ENCODE assay signal across 8 cellular contexts in the genomic region with DNA sequence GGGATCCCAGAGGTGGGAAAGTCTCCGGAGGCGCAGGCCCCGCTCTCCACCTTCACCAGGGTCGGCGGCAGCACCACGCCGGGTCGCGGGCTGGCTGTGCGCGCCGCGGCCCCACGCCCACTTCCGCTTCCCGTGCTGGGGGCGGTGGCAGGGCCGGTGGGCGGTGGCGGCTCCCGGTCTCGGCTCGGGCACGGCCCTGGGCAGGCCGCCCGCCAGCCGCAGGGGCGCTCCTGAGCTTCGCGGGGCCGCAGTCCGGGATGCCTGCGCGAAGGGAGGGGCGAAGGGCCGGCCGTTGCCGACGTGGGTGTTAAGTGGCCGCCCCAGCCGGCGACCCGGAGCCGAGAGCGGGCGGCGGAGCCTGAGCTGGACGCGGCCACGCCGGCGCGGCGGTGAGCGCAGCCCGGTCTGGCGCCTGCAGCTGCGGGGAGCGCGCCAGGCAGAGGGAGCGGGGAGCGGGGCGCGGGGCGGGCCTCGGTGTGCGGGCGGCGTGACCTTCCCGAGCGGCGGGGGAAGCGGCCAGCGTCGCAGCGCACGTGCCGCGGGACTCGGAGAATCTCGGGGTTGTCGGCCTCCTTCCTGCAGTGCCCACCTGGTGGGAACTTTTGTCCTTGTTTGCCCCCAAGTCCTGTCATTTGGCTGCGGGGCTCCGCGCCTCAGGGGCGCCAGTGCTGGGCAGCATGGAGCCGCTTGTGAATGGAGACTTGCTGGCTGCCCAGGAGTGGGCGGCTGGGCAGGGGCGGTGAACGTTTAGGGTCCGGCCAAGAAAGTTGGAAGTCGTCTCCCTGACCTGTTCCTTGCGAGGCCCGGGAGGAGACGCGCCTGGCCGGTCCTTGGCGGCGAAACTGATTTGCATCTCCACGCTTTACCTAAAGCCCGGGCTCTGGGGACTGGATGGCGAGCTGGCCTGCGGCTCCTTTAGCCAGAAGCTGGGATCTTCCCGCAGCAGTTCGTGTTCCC. TPM values are rescaled to one million over a fixed set of nuclear protein-coding genes. Genes with fewer than 3 reads are reported as not detected.
DNase-seq lines count a peak whose midpoint lies in the region; ATAC-seq, FAIRE-seq and TF ChIP-seq lines count a peak whose summit lies in the region.

A gene (plus strand): TSS at position 337 of the 957 bp plus-strand sequence. CDS start 3,616 bp downstream, outside the sequence.

- intact Hi-C loops in mammary epithelial cell (cut with micrococcal nuclease): loop anchor here (2.0 kb wide), 1 partner anchor 131 kb away; no protein-coding TSS in a partner anchor

- H3K79me2 ChIP-seq in mammary epithelial cell (ENCODE audit: insufficient read depth, low read length): peaks cover 32% of the 10 kb centered on the region

- peak within 1 kb of the TSS; percentile 79 to 99 (median 89) for H3K4me3 ChIP-seq in mammary epithelial cell (replicated peaks in 1 of 3; ENCODE audit: insufficient read depth in 1 of 3, low read depth in 2 of 3, low read length in 3 of 3)
- peak within 1 kb of the TSS; percentile 49 to 75 for H3K4me3 ChIP-seq in small intestine (ENCODE audit: low read depth in 1 of 2, low read length in 2 of 2)

- dilution Hi-C loops in mammary epithelial cell (cut with HindIII; ENCODE audit: low sequenced_read_pairs): no loop called here

- peak within 1 kb of the TSS; percentile 80 for H3K9ac ChIP-seq in mammary epithelial cell (ENCODE audit: insufficient read depth, low read length)

- peak; percentile 91 for ATAC-seq in HG02763 (IDR thresholded peaks at IDR 0.05; ENCODE audit: unreplicated experiment)

- H3K4me2 ChIP-seq in mammary epithelial cell (ENCODE audit: insufficient read depth, low read depth, low read length): peak within 1 kb of the TSS; percentile 98

- 1% methylated on average over 11 of the region's 105 CpGs for WGBS in mammary epithelial cell (ENCODE audit: low coverage, missing lambda C conversion rate)
- 1 to 2% (median 2%) methylated on average over 77 to 105 of the region's 105 CpGs for WGBS in small intestine, 3 donors

- H3K36me3 ChIP-seq in mammary epithelial cell (ENCODE audit: insufficient read depth, low read length): peaks cover 2% of the 10 kb centered on the region
- no peaks in the 10 kb centered on the region for H3K36me3 ChIP-seq in small intestine (ENCODE audit: control insufficient read depth in 2 of 2, insufficient read depth in 2 of 2, low read length in 2 of 2)

- CTCF ChIA-PET in mammary epithelial cell (lab: Charles Lee; ENCODE audit: low non-redundant PET): no interaction called here

- H3K9me3 ChIP-seq in mammary epithelial cell (replicated peaks; ENCODE audit: insufficient read depth, low read length) (no peaks in the 10 kb centered on the region), small intestine (ENCODE audit: control insufficient read depth, low read depth) (no peaks in the 10 kb centered on the region)

- H3K4me1 ChIP-seq in mammary epithelial cell (ENCODE audit: insufficient read depth, low read length) (no peaks in the 10 kb centered on the region), small intestine (ENCODE audit: control insufficient read depth in 2 of 2, insufficient read depth in 1 of 2, low read depth in 1 of 2, low read length in 1 of 2) (peaks cover 2 to 7% of the 10 kb centered on the region in 2 donors)

- FAIRE-seq in small intestine (lab: Jason Lieb, UNC): no peak

- in situ Hi-C loops in mammary epithelial cell (cut with MboI; ENCODE audit: low sequenced_read_pairs in 2 of 2): loop anchor here in 1 of 2 donors (10.0 kb wide), 1 partner anchor 205 kb away; no protein-coding TSS in a partner anchor

- H3K27ac ChIP-seq in VCaP: peak within 1 kb of the TSS; percentile 92
- peak within 1 kb of the TSS; percentile 70 for H3K27ac ChIP-seq in mammary epithelial cell (ENCODE audit: insufficient read depth, low read depth, low read length)
- peak within 1 kb of the TSS; percentile 78 to 88 for H3K27ac ChIP-seq in small intestine (ENCODE audit: low read depth in 1 of 2, low read length in 1 of 2)

- BruUV-seq in mammary epithelial cell (replicated peaks; lab: Mats Ljungman, UMichigan): no TSS peak

- peak; percentile 70 for TF ChIP-seq CTCF in VCaP (conservative IDR thresholded peaks at IDR 0.05)
- no peak for TF ChIP-seq CTCF in mammary epithelial cell (conservative IDR thresholded peaks at IDR 0.05 in 1 of 2, IDR thresholded peaks at IDR 0.05 in 1 of 2; ENCODE audit: extremely low read depth in 1 of 2, insufficient read depth in 1 of 2, low read depth in 1 of 2, low read length in 2 of 2)

- no peaks in the 10 kb centered on the region for H3K27me3 ChIP-seq in mammary epithelial cell (ENCODE audit: insufficient read depth, low read length)
- H3K27me3 ChIP-seq in small intestine (ENCODE audit: control insufficient read depth in 2 of 2, insufficient read depth in 2 of 2, low read length in 2 of 2): no peaks in the 10 kb centered on the region

- no peaks in the 10 kb centered on the region for H4K20me1 ChIP-seq in mammary epithelial cell (ENCODE audit: insufficient read depth, low read length)

- DNase-seq in NCI-H82 (lab: John Stamatoyannopoulos, UW) (peak; percentile 89), NCI-H82 treated with DMSO at 0.1 percent for 48 hours (lab: John Stamatoyannopoulos, UW; ENCODE audit: unreplicated experiment) (no peak), NCI-H1694 treated with DMSO at 0.1 percent for 48 hours (lab: John Stamatoyannopoulos, UW) (peak; percentile 24), mammary epithelial cell (peak; percentile 78), iPS-NIHi7 (ENCODE audit: extremely low spot score) (peak; percentile 90), small intestine (peak; percentile 86)

- H2AFZ ChIP-seq in mammary epithelial cell (ENCODE audit: low read depth, low read length): peak within 1 kb of the TSS; percentile 100

RNA-seq across cellular contexts. Expression of the gene that starts here (rescaled TPM):
- total RNA-seq in mammary epithelial cell: 10 to 100 TPM; 15.3 to 17.2 TPM
- polyA plus RNA-seq in mammary epithelial cell: 13.3 TPM
- polyA minus RNA-seq in mammary epithelial cell: 9.1 TPM
- polyA plus RNA-seq in small intestine: 10 to 100 TPM; 23.2 to 42.0 (median 24.0) TPM
